Comparison of ENCODE assay signal across 17 cellular contexts in the genomic region with DNA sequence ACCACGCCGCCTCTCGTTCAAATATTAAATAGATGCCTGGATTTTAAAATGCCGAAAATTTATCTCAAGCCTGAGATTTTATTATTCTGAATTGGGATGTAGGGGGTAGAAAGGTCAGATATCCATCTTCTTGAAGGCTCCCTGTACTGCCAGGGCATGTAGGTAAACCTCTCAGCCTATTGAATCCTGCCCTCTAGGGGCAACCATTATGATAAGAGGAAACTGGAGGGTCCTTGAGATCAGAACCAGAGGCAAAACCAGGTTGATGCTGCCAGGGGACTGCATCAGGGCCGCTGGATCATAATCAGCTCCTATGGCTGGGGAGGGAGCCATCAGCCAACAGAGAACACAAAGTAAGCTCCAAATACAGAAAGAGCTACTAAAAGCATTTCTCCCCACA.
DNase-seq lines count a peak whose midpoint lies in the region; ATAC-seq and TF ChIP-seq lines count a peak whose summit lies in the region.
"Had no signal": no experiment of that assay in that cellular context is flagged by ENCODE, and none has a peak within 500 bp of the region (broad histone marks: within the 10 kb centered on the region; RNA-seq: fewer than 3 reads in every experiment).

No MANE protein-coding gene starts in this region.

- no peak overlapping the region for H3K27ac Mint-ChIP-seq in CD14-positive monocyte
- H3K27ac Mint-ChIP-seq: activated naive CD8-positive, alpha-beta T cell had no signal

- H3K9me3 Mint-ChIP-seq in CD14-positive monocyte, result no peaks in the 10 kb centered on the region

- WGBS in right lobe of liver (ENCODE audit: insufficient coverage, low coverage, low lambda C conversion rate, missing lambda C conversion rate), result 89% methylated on average over 4 of the region's 5 CpGs

- no peaks in the 10 kb centered on the region for H3K79me2 ChIP-seq in SU-DHL-6 (ENCODE audit: insufficient read depth, low read length)

- H3K27me3 ChIP-seq in SU-DHL-6 (ENCODE audit: low read length), result no peaks in the 10 kb centered on the region
- H3K27me3 ChIP-seq in right lobe of liver, result no peaks in the 10 kb centered on the region
- H3K27me3 ChIP-seq: vagina had no signal

- TF ChIP-seq POLR2A in NB4 (IDR thresholded peaks at IDR 0.05; ENCODE audit: extremely low read depth, insufficient read length) (no peak), right lobe of liver (IDR thresholded peaks at IDR 0.05) (no peak)

- peaks cover 0 to 5% of the 10 kb centered on the region in 2 donors for H3K36me3 Mint-ChIP-seq in CD14-positive monocyte

- H3K27ac ChIP-seq in SU-DHL-6 (ENCODE audit: low read depth, low read length) (no peak overlapping the region), right lobe of liver (no peak overlapping the region)
- H3K27ac ChIP-seq: vagina had no signal

- no peak overlapping the region for H2AFZ ChIP-seq in SU-DHL-6 (ENCODE audit: low read depth, low read length, severe bottlenecking)

- H3K4me3 Mint-ChIP-seq in CD14-positive monocyte, result no peak overlapping the region
- H3K4me3 Mint-ChIP-seq: activated naive CD8-positive, alpha-beta T cell had no signal

- ATAC-seq in right lobe of liver, result no peak
- ATAC-seq: mucosa of descending colon had no signal

- H3K9me3 ChIP-seq in SU-DHL-6 (ENCODE audit: insufficient read depth, low read length), result no peaks in the 10 kb centered on the region
- no peaks in the 10 kb centered on the region for H3K9me3 ChIP-seq in right lobe of liver
- H3K9me3 ChIP-seq: mucosa of descending colon, vagina had no signal

- DNase-seq in NCI-H1417 (lab: John Stamatoyannopoulos, UW) (peak; percentile 15 to 72 (median 69)), NCI-H1417 treated with DMSO at 0.1 percent for 48 hours (lab: John Stamatoyannopoulos, UW) (no peak), NB4 (ENCODE audit: low read depth) (peak; percentile 7), right lobe of liver (no peak), foreskin melanocyte (no peak), CD14-positive monocyte (ENCODE audit: low spot score) (no peak)
- DNase-seq in stimulated activated CD4-positive, alpha-beta T cell treated with anti-CD3 and anti-CD28 coated beads, Interleukin-12 subunit alpha, Interleukin-12 subunit beta, amount 100 ng/mL, for 4 hours, result no peak
- DNase-seq: ACHN; activated CD4-positive, alpha-beta T cell treated with anti-CD3 and anti-CD28 coated beads, Interleukin-2, amount 50 U/mL, for 1 hour; GOT3; mucosa of descending colon; MV-4-11; SIG-M5; small intestine had no signal

- H3K4me2 ChIP-seq in SU-DHL-6 (ENCODE audit: low read depth, low read length, poor library complexity, severe bottlenecking), result no peak overlapping the region

- H3K4me3 ChIP-seq in NB4 (ENCODE audit: low read depth, low read length) (no peak overlapping the region), SU-DHL-6 (ENCODE audit: insufficient read depth, low read length, poor library complexity, severe bottlenecking) (no peak overlapping the region), right lobe of liver (no peak overlapping the region)
- H3K4me3 ChIP-seq: mucosa of descending colon, vagina had no signal

- H3K9me2 ChIP-seq in SU-DHL-6 (replicated peaks; ENCODE audit: insufficient read depth, low read length), result no peaks in the 10 kb centered on the region

- no peaks in the 10 kb centered on the region for H3K4me1 ChIP-seq in right lobe of liver

- no peaks in the 10 kb centered on the region for H3K36me3 ChIP-seq in SU-DHL-6 (ENCODE audit: low read length)
- no peaks in the 10 kb centered on the region for H3K36me3 ChIP-seq in right lobe of liver
- H3K36me3 ChIP-seq: vagina had no signal

- no peaks in the 10 kb centered on the region; the same call in 1 of the 2 replicates for H4K20me1 ChIP-seq in SU-DHL-6 (ENCODE audit: low read depth, low read length)

- no peaks in the 10 kb centered on the region for H3K27me3 Mint-ChIP-seq in CD14-positive monocyte (ENCODE audit: low read depth in 3 of 3)
- H3K27me3 Mint-ChIP-seq: activated naive CD8-positive, alpha-beta T cell had no signal

- intact Hi-C loops in right lobe of liver (cut with DNase I), result no loop called here
- intact Hi-C loops in CD14-positive monocyte (cut with micrococcal nuclease), result no loop called here

- peak; percentile 8 for TF ChIP-seq CTCF in NB4 (IDR thresholded peaks at IDR 0.05; ENCODE audit: low read depth, low read length)
- peak; percentile 17 for TF ChIP-seq CTCF in SU-DHL-6 (IDR thresholded peaks at IDR 0.05; ENCODE audit: insufficient read depth, low read length, poor library complexity, severe bottlenecking)
- TF ChIP-seq CTCF in right lobe of liver (IDR thresholded peaks at IDR 0.05), result peak in 3 of 4 donors; percentile 5 to 22 (median 10)
- no peak for TF ChIP-seq CTCF in CD14-positive monocyte (IDR thresholded peaks at IDR 0.05)

- no peak overlapping the region for H3K9ac ChIP-seq in SU-DHL-6 (ENCODE audit: low read length)

- H3F3A ChIP-seq in SU-DHL-6 (ENCODE audit: insufficient read depth), result no peaks in the 10 kb centered on the region

- H3K4me1 Mint-ChIP-seq in CD14-positive monocyte, result peaks cover 3% of the 10 kb centered on the region

Comparison
In these comparisons a context has a peak if more than half of its experiments do, and no peak if none do; other contexts are left out.
1. DNase-seq: peak in NCI-H1417 (3 of 3) and NB4 (single experiment); none in NCI-H1417 treated with DMSO at 0.1 percent for 48 hours (single experiment), right lobe of liver (0 of 3), foreskin melanocyte (single experiment), stimulated activated CD4-positive, alpha-beta T cell treated with anti-CD3 and anti-CD28 coated beads, Interleukin-12 subunit alpha, Interleukin-12 subunit beta, amount 100 ng/mL, for 4 hours (single experiment) and CD14-positive monocyte (single experiment).